Comparison of ENCODE assay signal across 9 cellular contexts in the genomic region with DNA sequence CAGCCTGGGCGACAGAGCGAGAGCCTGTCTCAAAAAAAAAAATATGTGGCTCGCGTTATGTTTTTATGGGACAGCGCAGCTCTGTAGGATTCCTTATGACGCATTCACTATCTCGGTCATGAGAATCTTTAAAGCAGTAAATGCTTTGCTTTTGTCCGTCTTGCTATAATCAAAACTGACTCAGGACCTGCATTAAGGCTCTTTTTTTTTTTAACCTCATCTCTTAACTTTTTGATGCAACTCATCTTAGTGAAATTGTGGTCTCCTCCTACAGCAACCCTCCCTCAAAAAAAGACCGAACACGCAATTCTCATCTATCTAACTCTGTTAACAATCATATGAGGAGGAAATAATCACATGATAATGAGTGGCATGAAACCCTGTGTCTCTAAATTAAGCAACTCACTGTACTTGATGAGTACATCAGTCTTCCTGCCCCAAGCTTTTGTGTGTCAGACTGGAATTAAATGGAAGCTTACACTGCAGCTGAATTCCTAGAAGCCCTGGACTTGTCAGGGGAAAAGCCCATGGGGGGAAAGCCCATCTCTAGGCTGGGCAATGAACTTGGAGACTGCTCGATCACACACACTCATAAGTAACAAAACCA. TPM values are rescaled to one million over a fixed set of nuclear protein-coding genes. Genes with fewer than 3 reads are reported as not detected.
DNase-seq lines count a peak whose midpoint lies in the region; ATAC-seq and TF ChIP-seq lines count a peak whose summit lies in the region.
"Had no signal": no experiment of that assay in that cellular context is flagged by ENCODE, and none has a peak within 500 bp of the region (broad histone marks: within the 10 kb centered on the region; RNA-seq: fewer than 3 reads in every experiment).

No MANE protein-coding gene starts in this region.

- no peaks in the 10 kb centered on the region for H3K27me3 Mint-ChIP-seq in activated CD8-positive, alpha-beta memory T cell treated with anti-CD3 and anti-CD28 coated beads, Interleukin-2, amount 10 ng/mL, durations not matched to agents 7 days and 5 days
- no peaks in the 10 kb centered on the region for H3K27me3 Mint-ChIP-seq in activated T-cell treated with anti-CD3 and anti-CD28 coated beads, Interleukin-2, amount 50 U/mL, for 4 hours (ENCODE audit: low read depth)

- H3K4me3 Mint-ChIP-seq in activated CD8-positive, alpha-beta memory T cell treated with anti-CD3 and anti-CD28 coated beads, Interleukin-2, amount 10 ng/mL, durations not matched to agents 7 days and 5 days: peak overlapping the region; percentile 61
- H3K4me3 Mint-ChIP-seq in activated T-cell treated with anti-CD3 and anti-CD28 coated beads, Interleukin-2, amount 50 U/mL, for 4 hours: peak overlapping the region; percentile 33

- ATAC-seq in activated CD8-positive, alpha-beta memory T cell treated with anti-CD3 and anti-CD28 coated beads, Interleukin-2, amount 10 ng/mL, durations not matched to agents 7 days and 5 days: peak; percentile 27
- peak; percentile 43 to 44 for ATAC-seq in activated T-cell treated with anti-CD3 and anti-CD28 coated beads, Interleukin-2, amount 50 U/mL, for 4 hours

- peaks cover 47% of the 10 kb centered on the region for H3K36me3 Mint-ChIP-seq in activated CD8-positive, alpha-beta memory T cell treated with anti-CD3 and anti-CD28 coated beads, Interleukin-2, amount 10 ng/mL, durations not matched to agents 7 days and 5 days
- peaks cover 16% of the 10 kb centered on the region for H3K36me3 Mint-ChIP-seq in activated T-cell treated with anti-CD3 and anti-CD28 coated beads, Interleukin-2, amount 50 U/mL, for 4 hours (ENCODE audit: insufficient read depth)

- CTCF ChIA-PET in activated CD8-positive, alpha-beta memory T cell treated with anti-CD3 and anti-CD28 coated beads, Interleukin-2, amount 10 ng/mL, durations not matched to agents 7 days and 5 days (lab: Charles Lee): interaction anchor here (0.7 to 4.6 kb wide), 4 partner anchors 9 to 676 kb away, joined by 3 to 22 read pairs (median 11); no protein-coding TSS in a partner anchor

- H3K9me3 Mint-ChIP-seq in activated CD8-positive, alpha-beta memory T cell treated with anti-CD3 and anti-CD28 coated beads, Interleukin-2, amount 10 ng/mL, durations not matched to agents 7 days and 5 days (ENCODE audit: low read depth): no peaks in the 10 kb centered on the region
- no peaks in the 10 kb centered on the region for H3K9me3 Mint-ChIP-seq in activated T-cell treated with anti-CD3 and anti-CD28 coated beads, Interleukin-2, amount 50 U/mL, for 4 hours

- no peak for TF ChIP-seq CTCF in GM10266 (IDR thresholded peaks at IDR 0.05; ENCODE audit: control insufficient read depth, insufficient read depth, low read depth, missing control alignments)

- peak overlapping the region; percentile 85 for H3K27ac Mint-ChIP-seq in activated CD8-positive, alpha-beta memory T cell treated with anti-CD3 and anti-CD28 coated beads, Interleukin-2, amount 10 ng/mL, durations not matched to agents 7 days and 5 days

- H3K4me1 Mint-ChIP-seq in activated CD8-positive, alpha-beta memory T cell treated with anti-CD3 and anti-CD28 coated beads, Interleukin-2, amount 10 ng/mL, durations not matched to agents 7 days and 5 days: peaks cover 54% of the 10 kb centered on the region
- H3K4me1 Mint-ChIP-seq in activated T-cell treated with anti-CD3 and anti-CD28 coated beads, Interleukin-2, amount 50 U/mL, for 4 hours (ENCODE audit: low read depth): peaks cover 35% of the 10 kb centered on the region

- peak; percentile 61 for DNase-seq in activated CD8-positive, alpha-beta memory T cell treated with anti-CD3 and anti-CD28 coated beads, Interleukin-2, amount 10 ng/mL, durations not matched to agents 7 days and 5 days
- no peak for DNase-seq in activated CD8-positive, alpha-beta memory T cell treated with anti-CD3 and anti-CD28 coated beads, Interleukin-2, amount 50 U/mL, for 48 hours
- peak; percentile 27 for DNase-seq in activated T-cell treated with anti-CD3 and anti-CD28 coated beads, Interleukin-2, amount 50 U/mL, for 4 hours
- DNase-seq in foreskin melanocyte (peak; percentile 97), stromal cell of bone marrow (ENCODE audit: low read depth) (peak; percentile 43), GM10266 (ENCODE audit: extremely low spot score) (no peak), NCI-H526 treated with DMSO at 0.1 percent for 48 hours (lab: John Stamatoyannopoulos, UW) (no peak), anterior cingulate cortex (lab: John Stamatoyannopoulos, UW) (no peak)
- DNase-seq: C1 segment of cervical spinal cord had no signal

RNA-seq across cellular contexts. Expression of a gene that starts 4.3 kb away (rescaled TPM):
- total RNA-seq in activated CD8-positive, alpha-beta memory T cell treated with anti-CD3 and anti-CD28 coated beads, Interleukin-2, amount 10 ng/mL, durations not matched to agents 7 days and 5 days: 10 to 100 TPM; 52.6 to 64.8 TPM
- total RNA-seq in activated T-cell treated with anti-CD3 and anti-CD28 coated beads, Interleukin-2, amount 50 U/mL, for 4 hours: 10 to 100 TPM; 18.1 to 21.9 (median 21.6) TPM

Comparison
In these comparisons a context has a peak if more than half of its experiments do, and no peak if none do; other contexts are left out.
1. DNase-seq: peak in activated CD8-positive, alpha-beta memory T cell treated with anti-CD3 and anti-CD28 coated beads, Interleukin-2, amount 10 ng/mL, durations not matched to agents 7 days and 5 days (single experiment), activated T-cell treated with anti-CD3 and anti-CD28 coated beads, Interleukin-2, amount 50 U/mL, for 4 hours (single experiment), foreskin melanocyte (single experiment) and stromal cell of bone marrow (single experiment); none in activated CD8-positive, alpha-beta memory T cell treated with anti-CD3 and anti-CD28 coated beads, Interleukin-2, amount 50 U/mL, for 48 hours (single experiment), GM10266 (single experiment), NCI-H526 treated with DMSO at 0.1 percent for 48 hours (single experiment) and anterior cingulate cortex (0 of 58).